Comparison of ENCODE assay signal across 1 cellular context in the genomic region with DNA sequence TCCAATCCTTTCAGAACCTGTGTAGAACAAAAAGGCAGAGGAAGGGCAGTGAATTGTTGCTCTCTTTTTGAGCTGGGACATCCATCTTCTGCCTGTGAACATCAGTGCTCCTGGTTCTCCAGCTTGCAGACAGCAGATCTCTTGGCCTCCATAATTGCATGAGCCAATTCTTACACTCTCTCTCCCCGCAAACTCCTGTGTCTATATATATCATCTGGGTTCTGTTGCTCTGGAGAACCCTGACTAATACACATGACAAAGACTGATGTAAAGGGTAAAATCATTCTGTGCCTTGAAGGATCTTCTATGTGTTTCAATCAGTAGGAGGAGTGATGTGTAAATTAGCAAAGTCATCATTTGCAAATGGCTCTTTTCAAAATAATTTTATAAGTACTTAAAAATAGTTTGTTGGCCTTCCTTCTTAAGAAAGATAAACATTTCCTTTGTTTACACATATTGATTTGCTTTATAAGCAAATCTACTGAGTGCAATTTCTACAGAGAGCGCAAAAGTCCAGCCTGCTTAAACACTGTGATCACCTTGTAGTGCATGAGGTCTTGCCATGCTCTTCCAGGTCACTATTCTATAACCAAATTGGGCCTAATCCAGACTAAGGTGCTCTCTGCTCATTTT.
TF ChIP-seq lines count a peak whose summit lies in the region.

No MANE protein-coding gene starts in this region.

TF ChIP-seq in K562, 482 proteins besides CTCF, POLR2A, EP300 and RAD21 (continued from another document):
- no peak for TF ChIP-seq ZNF830 (CRISPR knock-in tag; IDR thresholded peaks at IDR 0.05)
